ENCODE assay signal across 8 cellular contexts in the genomic region with DNA sequence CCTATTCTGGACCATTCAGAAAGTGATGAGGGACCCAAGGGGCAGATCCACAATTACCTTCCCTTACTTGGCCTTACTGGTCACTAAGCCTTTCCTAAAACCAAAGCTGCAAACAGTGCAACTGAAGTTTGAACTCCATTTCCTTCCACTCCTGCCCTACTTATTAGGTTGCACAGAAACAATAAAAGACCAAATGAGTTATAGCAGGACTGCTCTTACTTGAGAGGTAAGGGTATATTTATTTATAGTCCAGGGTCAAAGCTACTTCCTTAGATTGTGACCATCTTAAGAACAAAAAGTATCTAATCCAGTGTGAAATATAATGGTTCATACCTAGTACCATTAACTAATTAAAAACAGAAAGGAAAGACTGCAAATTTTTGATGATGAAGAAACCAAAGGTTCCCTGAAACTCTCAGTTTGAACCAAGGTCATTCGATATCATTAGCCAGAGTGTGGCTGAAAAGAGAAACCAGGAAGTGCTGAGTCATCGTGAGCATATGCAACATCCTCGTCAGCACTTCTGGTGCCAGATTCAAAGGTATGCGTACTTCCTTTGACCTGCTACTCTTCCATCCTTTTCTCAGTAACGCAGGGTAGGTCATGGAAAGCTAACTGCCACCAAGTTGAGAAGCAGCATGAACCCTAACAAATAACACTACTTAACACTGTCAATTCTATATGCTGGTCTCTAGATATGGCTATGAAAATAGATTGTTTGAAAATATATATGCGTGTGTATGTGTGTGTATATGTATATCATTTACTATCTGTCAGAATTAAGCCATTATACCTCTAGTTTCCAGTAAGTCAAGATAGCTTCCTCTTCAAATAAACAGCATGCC. TPM values are rescaled to one million over a fixed set of nuclear protein-coding genes. Genes with fewer than 3 reads are reported as not detected.
DNase-seq lines count a peak whose midpoint lies in the region; ATAC-seq, FAIRE-seq and TF ChIP-seq lines count a peak whose summit lies in the region.

No MANE protein-coding gene starts in this region.

- peaks cover 97% of the 10 kb centered on the region for H3K79me2 ChIP-seq in HepG2 (ENCODE audit: insufficient read depth, low read length)

- intact Hi-C loops in HepG2 (cut with micrococcal nuclease; ENCODE audit: unreplicated experiment): no loop called here

- in situ Hi-C loops in HepG2 (cut with HindIII; ENCODE audit: extremely low pct_ligation_motif_present, low pct_unique_long_range_greater_than_20kb): no loop called here

- DNase-seq in SIG-M5 treated with dmso at 0.1 percent for 504 hours (lab: John Stamatoyannopoulos, UW; ENCODE audit: unreplicated experiment) (peak; percentile 84), SIG-M5 (lab: John Stamatoyannopoulos, UW) (no peak), HCEC 1CT (peak; percentile 92), Kasumi-1 (lab: John Stamatoyannopoulos, UW) (peak; percentile 82 to 89), T-helper 2 cell (peak in 4 of 5 experiments; percentile 19 to 97 (median 45)), HepG2 (ENCODE audit: low spot score) (peak; percentile 90)
- DNase-seq in stimulated activated naive CD8-positive, alpha-beta T cell treated with anti-CD3 and anti-CD28 coated beads, Interleukin-15, Interleukin-2, amounts not matched to agents 100 U/mL and 50 U/mL, for 24 hours: peak; percentile 55

- H3K9ac ChIP-seq in HepG2 (ENCODE audit: insufficient read depth, low read depth, low read length): peak overlapping the region; percentile 1; the same call in 1 of the 2 replicates

- peak; percentile 95 for ATAC-seq in HepG2
- ATAC-seq in stimulated activated naive CD8-positive, alpha-beta T cell treated with anti-CD3 and anti-CD28 coated beads, Interleukin-15, Interleukin-2, amounts not matched to agents 100 U/mL and 50 U/mL, for 24 hours: peak; percentile 56

- POLR2A ChIA-PET in HepG2 (lab: Yijun Ruan, JAX): interaction anchor here (1.3 to 1.6 kb wide), 3 partner anchors 18 to 114 kb away, joined by 3 to 5 read pairs (median 4); no protein-coding TSS in a partner anchor

- no peaks in the 10 kb centered on the region for H3K27me3 ChIP-seq in HepG2 (ENCODE audit: control insufficient read depth in 1 of 2, insufficient read depth in 2 of 2, low read length in 2 of 2)

- no peak for TF ChIP-seq RAD21 in HepG2 (CRISPR knock-in tag; IDR thresholded peaks at IDR 0.05)

- no TSS peak for BruUV-seq in HepG2 (replicated peaks; lab: Mats Ljungman, UMichigan)

- peak overlapping the region; percentile 83 for H3K27ac ChIP-seq in HepG2 (ENCODE audit: extremely low read length, insufficient read depth, low read length)

- H3K36me3 ChIP-seq in HepG2 (replicated peaks in 1 of 2; ENCODE audit: control insufficient read depth in 1 of 2, insufficient read depth in 2 of 2, low read length in 2 of 2): peaks cover 2 to 17% of the 10 kb centered on the region in 2 experiments; a peak in 4 of 5 replicates

- peak; percentile 69 to 75; a peak in 2 of 4 replicates for TF ChIP-seq EP300 in HepG2 (IDR thresholded peaks at IDR 0.05; ENCODE audit: low read depth in 2 of 2, low read length in 2 of 2)
- TF ChIP-seq EP300 in HepG2 (CRISPR knock-in tag; IDR thresholded peaks at IDR 0.05; ENCODE audit: borderline replicate concordance): peak; percentile 58

- CTCF ChIA-PET in HepG2 (lab: Yijun Ruan, JAX; ENCODE audit: low intra/inter-chr PET ratio, low total read pairs): no interaction called here

- TF ChIP-seq POLR2A in HepG2 (IDR thresholded peaks at IDR 0.05; ENCODE audit: insufficient read depth in 1 of 2, low read depth in 2 of 2, low read length in 2 of 2): peak in 1 of 2 experiments; percentile 37; a peak in 1 of 4 replicates

- no peak for TF ChIP-seq CTCF in HepG2 (CRISPR knock-in tag; IDR thresholded peaks at IDR 0.05)

- peaks cover 73% of the 10 kb centered on the region for H3K4me1 ChIP-seq in HepG2 (ENCODE audit: insufficient read depth, low read length)

- no peak overlapping the region for H2AFZ ChIP-seq in HepG2 (ENCODE audit: low read length)

- WGBS in HepG2 (ENCODE audit: low lambda C conversion rate): 23% methylated on average over 6 of the region's 6 CpGs

- peaks cover 42% of the 10 kb centered on the region for H4K20me1 ChIP-seq in HepG2 (ENCODE audit: insufficient read depth, low read length)

- peak overlapping the region in 1 of 3 experiments; percentile 9; a peak in 1 of 6 replicates for H3K4me3 ChIP-seq in HepG2 (replicated peaks in 1 of 3; ENCODE audit: insufficient read depth in 1 of 3, low read depth in 2 of 3, low read length in 3 of 3)

- FAIRE-seq in colon (lab: Jason Lieb, UNC) (peak; percentile 83), HepG2 (lab: Jason Lieb, UNC) (peak; percentile 98)

- H3K9me3 ChIP-seq in HepG2 (ENCODE audit: low read length): no peaks in the 10 kb centered on the region

- peak overlapping the region; percentile 41 for H3K4me2 ChIP-seq in HepG2 (ENCODE audit: low read depth, low read length)

TF ChIP-seq in HepG2, 621 proteins besides CTCF, POLR2A, EP300 and RAD21 (continues in another document):
- TF ChIP-seq ZFP41 (CRISPR knock-in tag; IDR thresholded peaks at IDR 0.05; ENCODE audit: borderline replicate concordance) (no peak), WIZ (CRISPR knock-in tag; IDR thresholded peaks at IDR 0.05) (no peak), KDM1A (CRISPR knock-in tag; IDR thresholded peaks at IDR 0.05) (peak; percentile 60; the same call in 1 of the 2 replicates), ZFP36L2 (CRISPR knock-in tag; IDR thresholded peaks at IDR 0.05) (no peak), SOX6 (IDR thresholded peaks at IDR 0.05) (no peak), SOX6 (CRISPR knock-in tag; IDR thresholded peaks at IDR 0.05) (peak; percentile 30; the same call in 1 of the 2 replicates), SMC3 (IDR thresholded peaks at IDR 0.05; ENCODE audit: low read length) (no peak), TARDBP (CRISPR knock-in tag; IDR thresholded peaks at IDR 0.05) (peak; percentile 19; the same call in 1 of the 2 replicates), HMG20B (CRISPR knock-in tag; conservative IDR thresholded peaks at IDR 0.05) (0 out of 2 replicates have a peak, but pooled peaks have one; percentile 18)
- TF ChIP-seq, protein P1, sequence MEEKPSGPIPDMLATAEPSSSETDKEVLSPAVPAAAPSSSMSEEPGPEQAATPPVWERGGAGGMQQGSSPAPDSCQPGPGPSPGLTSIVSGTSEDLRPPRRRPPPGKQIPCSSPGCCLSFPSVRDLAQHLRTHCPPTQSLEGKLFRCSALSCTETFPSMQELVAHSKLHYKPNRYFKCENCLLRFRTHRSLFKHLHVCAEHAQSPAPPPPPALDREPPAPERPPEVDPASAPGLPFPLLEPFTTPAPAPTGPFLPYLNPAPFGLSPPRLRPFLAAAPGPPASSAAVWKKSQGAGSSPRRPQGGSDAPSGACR (CRISPR knock-in tag; IDR thresholded peaks at IDR 0.05): peak; percentile 80; the same call in 1 of the 2 replicates
- TF ChIP-seq, protein P2, sequence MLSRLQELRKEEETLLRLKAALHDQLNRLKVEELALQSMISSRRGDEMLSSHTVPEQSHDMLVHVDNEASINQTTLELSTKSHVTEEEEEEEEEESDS (CRISPR knock-in tag; IDR thresholded peaks at IDR 0.05; ENCODE audit: borderline replicate concordance): no peak
- TF ChIP-seq, protein P3, sequence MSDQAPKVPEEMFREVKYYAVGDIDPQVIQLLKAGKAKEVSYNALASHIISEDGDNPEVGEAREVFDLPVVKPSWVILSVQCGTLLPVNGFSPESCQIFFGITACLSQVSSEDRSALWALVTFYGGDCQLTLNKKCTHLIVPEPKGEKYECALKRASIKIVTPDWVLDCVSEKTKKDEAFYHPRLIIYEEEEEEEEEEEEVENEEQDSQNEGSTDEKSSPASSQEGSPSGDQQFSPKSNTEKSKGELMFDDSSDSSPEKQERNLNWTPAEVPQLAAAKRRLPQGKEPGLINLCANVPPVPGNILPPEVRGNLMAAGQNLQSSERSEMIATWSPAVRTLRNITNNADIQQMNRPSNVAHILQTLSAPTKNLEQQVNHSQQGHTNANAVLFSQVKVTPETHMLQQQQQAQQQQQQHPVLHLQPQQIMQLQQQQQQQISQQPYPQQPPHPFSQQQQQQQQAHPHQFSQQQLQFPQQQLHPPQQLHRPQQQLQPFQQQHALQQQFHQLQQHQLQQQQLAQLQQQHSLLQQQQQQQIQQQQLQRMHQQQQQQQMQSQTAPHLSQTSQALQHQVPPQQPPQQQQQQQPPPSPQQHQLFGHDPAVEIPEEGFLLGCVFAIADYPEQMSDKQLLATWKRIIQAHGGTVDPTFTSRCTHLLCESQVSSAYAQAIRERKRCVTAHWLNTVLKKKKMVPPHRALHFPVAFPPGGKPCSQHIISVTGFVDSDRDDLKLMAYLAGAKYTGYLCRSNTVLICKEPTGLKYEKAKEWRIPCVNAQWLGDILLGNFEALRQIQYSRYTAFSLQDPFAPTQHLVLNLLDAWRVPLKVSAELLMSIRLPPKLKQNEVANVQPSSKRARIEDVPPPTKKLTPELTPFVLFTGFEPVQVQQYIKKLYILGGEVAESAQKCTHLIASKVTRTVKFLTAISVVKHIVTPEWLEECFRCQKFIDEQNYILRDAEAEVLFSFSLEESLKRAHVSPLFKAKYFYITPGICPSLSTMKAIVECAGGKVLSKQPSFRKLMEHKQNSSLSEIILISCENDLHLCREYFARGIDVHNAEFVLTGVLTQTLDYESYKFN (CRISPR knock-in tag; conservative IDR thresholded peaks at IDR 0.05): peak; percentile 35

RNA-seq across cellular contexts. Expression of a gene that starts 26.8 kb away (rescaled TPM):
- total RNA-seq in HepG2 (2016; rRNA removed; fragmentation: Illumina TruSeq; extraction: Trizol): 90.8 and 134 TPM in 2 replicates
- total RNA-seq in HepG2 (2016; cell fraction: cytosol; rRNA removed; fragmentation: Illumina TruSeq; extraction: Trizol; ENCODE audit: low read depth): 5.1 and 5.5 TPM in 2 replicates
- 84.9 and 123 TPM in 2 replicates for total RNA-seq in HepG2 (2016; cell fraction: insoluble cytoplasmic fraction; rRNA removed; fragmentation: Illumina TruSeq; extraction: Trizol)
- total RNA-seq in HepG2 (2016; cell fraction: membrane; rRNA removed; fragmentation: Illumina TruSeq; extraction: Trizol): 29.2 and 30.5 TPM in 2 replicates
- total RNA-seq in HepG2 (2016; cell fraction: nucleus; rRNA removed; fragmentation: Illumina TruSeq; extraction: Trizol): 119 and 130 TPM in 2 replicates
- polyA plus RNA-seq in HepG2 (2011; rRNA removed): 25.6 and 34.6 TPM in 2 replicates
- 18.5 and 23.7 TPM in 2 replicates for polyA plus RNA-seq in HepG2 (2011; cell fraction: cytosol; rRNA removed)
- polyA plus RNA-seq in HepG2 (2011; cell fraction: nucleus; rRNA removed): 43.9 and 53.9 TPM in 2 replicates
- polyA plus RNA-seq in HepG2 (2012): 20.9 and 27.3 TPM in 2 replicates
- polyA plus RNA-seq in HepG2 (2016; cell fraction: cytosol; fragmentation: Illumina TruSeq; extraction: Trizol; ENCODE audit: low read depth): 1.4 and 1.7 TPM in 2 replicates
- 58.7 and 59.6 TPM in 2 replicates for polyA plus RNA-seq in HepG2 (2016; cell fraction: insoluble cytoplasmic fraction; fragmentation: Illumina TruSeq; extraction: Trizol; ENCODE audit: low read depth)
- polyA plus RNA-seq in HepG2 (2016; cell fraction: membrane; fragmentation: Illumina TruSeq; extraction: Trizol; ENCODE audit: low read depth): 5.4 and 5.9 TPM in 2 replicates
- 40.3 and 43.1 TPM in 2 replicates for polyA plus RNA-seq in HepG2 (2016; cell fraction: nucleus; fragmentation: Illumina TruSeq; extraction: Trizol; ENCODE audit: insufficient read depth, low read depth)
- 69.1 and 135 TPM in 2 replicates for polyA minus RNA-seq in HepG2 (2011; rRNA and poly(A)+ RNA removed; ENCODE audit: low replicate concordance)
- polyA minus RNA-seq in HepG2 (2011; cell fraction: cytosol; rRNA and poly(A)+ RNA removed): 85.6 and 90.1 TPM in 2 replicates
- polyA minus RNA-seq in HepG2 (2011; cell fraction: nucleus; rRNA and poly(A)+ RNA removed): 219 and 264 TPM in 2 replicates
